14 cellular contexts compared by ENCODE assay signal in genomic region chr5:3597002-3597726, GRCh38. TPM values are rescaled to one million over a fixed set of nuclear protein-coding genes. Genes with fewer than 3 reads are reported as not detected.
DNase-seq lines count a peak whose midpoint lies in the region; ATAC-seq and TF ChIP-seq lines count a peak whose summit lies in the region.
"Had no signal": no experiment of that assay in that cellular context is flagged by ENCODE, and none has a peak within 500 bp of the region (broad histone marks: within the 10 kb centered on the region; RNA-seq: fewer than 3 reads in every experiment).

No MANE protein-coding gene starts in this region.

- ATAC-seq in GM18907 (IDR thresholded peaks at IDR 0.05; ENCODE audit: unreplicated experiment): no peak
- no peak for ATAC-seq in HG02852 (IDR thresholded peaks at IDR 0.05; ENCODE audit: unreplicated experiment)
- ATAC-seq: sciatic nerve had no signal

- H3K36me3 ChIP-seq in HUES6 (ENCODE audit: control insufficient read depth, insufficient read depth, low read length) (no peaks in the 10 kb centered on the region), endodermal cell (ENCODE audit: control insufficient read depth, insufficient read depth, low read length) (no peaks in the 10 kb centered on the region), mesendoderm (ENCODE audit: control insufficient read depth, insufficient read depth, low read length) (no peaks in the 10 kb centered on the region)

- no peak overlapping the region for H2BK120ac ChIP-seq in mesendoderm (ENCODE audit: low read depth, low read length)

- H3K4me3 ChIP-seq in AG10803 (ENCODE audit: low read length) (peak overlapping the region; percentile 67), HUES6 (ENCODE audit: low read depth, low read length) (peak overlapping the region; percentile 61), endodermal cell (ENCODE audit: low read length) (peak overlapping the region; percentile 70), mesendoderm (ENCODE audit: low read length) (no peak overlapping the region)

- H3K4me2 ChIP-seq in mesendoderm (ENCODE audit: low read length): peak overlapping the region; percentile 36

- H4K5ac ChIP-seq in mesendoderm (ENCODE audit: low read length): no peak overlapping the region

- H4K8ac ChIP-seq in mesendoderm (ENCODE audit: low read depth, low read length): no peak overlapping the region

- H3K79me2 ChIP-seq in mesendoderm (ENCODE audit: control insufficient read depth, insufficient read depth, low read length): no peaks in the 10 kb centered on the region

- H3K4me1 ChIP-seq in HUES6 (ENCODE audit: control insufficient read depth, insufficient read depth, low read length): peaks cover 52% of the 10 kb centered on the region
- H3K4me1 ChIP-seq in endodermal cell (ENCODE audit: control insufficient read depth, insufficient read depth, low read length): peaks cover 6% of the 10 kb centered on the region
- H3K4me1 ChIP-seq in mesendoderm (ENCODE audit: control insufficient read depth, low read depth, low read length): peaks cover 2% of the 10 kb centered on the region

- no peaks in the 10 kb centered on the region for H3K36me3 Mint-ChIP-seq in endodermal cell (ENCODE audit: low read depth)

- H2AK5ac ChIP-seq in mesendoderm (ENCODE audit: low read length): no peak overlapping the region

- H2BK5ac ChIP-seq in mesendoderm (ENCODE audit: low read length): no peak overlapping the region

- peaks cover 30% of the 10 kb centered on the region for H3K4me1 Mint-ChIP-seq in endodermal cell

- no peak overlapping the region for H3K56ac ChIP-seq in mesendoderm (ENCODE audit: low read length)

- no peak overlapping the region for H3K23ac ChIP-seq in mesendoderm (ENCODE audit: low read length)

- H3K27ac ChIP-seq in HUES6 (ENCODE audit: low read depth, low read length): no peak overlapping the region
- peak overlapping the region; percentile 49 for H3K27ac ChIP-seq in endodermal cell (ENCODE audit: low read depth, low read length)
- no peak overlapping the region for H3K27ac ChIP-seq in mesendoderm (ENCODE audit: low read depth, low read length)

- no peak overlapping the region for H3K4ac ChIP-seq in mesendoderm (ENCODE audit: low read depth, low read length)

- no peaks in the 10 kb centered on the region for H3K9me3 Mint-ChIP-seq in endodermal cell

- peaks cover 95% of the 10 kb centered on the region for H3K27me3 ChIP-seq in HUES6 (ENCODE audit: control insufficient read depth, insufficient read depth, low read length)
- H3K27me3 ChIP-seq in endodermal cell (ENCODE audit: control insufficient read depth, insufficient read depth, low read length, poor library complexity, severe bottlenecking): peaks cover 94% of the 10 kb centered on the region
- H3K27me3 ChIP-seq in mesendoderm (ENCODE audit: insufficient read depth, low read length, poor library complexity): peaks cover 64% of the 10 kb centered on the region

- H3K4me3 Mint-ChIP-seq in endodermal cell: peak overlapping the region; percentile 59

- 2% methylated on average over 24 to 38 of the region's 38 CpGs for whole genome bisulfite sequencing in endodermal cell (ENCODE audit: insufficient coverage in 1 of 2, insufficient read length in 1 of 2), 2 experiments
- no CpG with 5 or more reads among the region's 38 CpGs for WGBS in mesendoderm (ENCODE audit: extremely low coverage, insufficient coverage, low lambda C conversion rate)

- TF ChIP-seq CTCF in AG10803 (conservative IDR thresholded peaks at IDR 0.05; ENCODE audit: low read length) (no peak), endodermal cell (conservative IDR thresholded peaks at IDR 0.05) (no peak)

- no peaks in the 10 kb centered on the region for H3K79me1 ChIP-seq in mesendoderm (ENCODE audit: low read length)

- H3K9ac ChIP-seq in HUES6 (ENCODE audit: low read length): peak overlapping the region; percentile 53
- peak overlapping the region; percentile 22 for H3K9ac ChIP-seq in endodermal cell (ENCODE audit: extremely low read depth, low read length, poor library complexity, severe bottlenecking)
- no peak overlapping the region for H3K9ac ChIP-seq in mesendoderm (ENCODE audit: low read length)

- no peak overlapping the region for H2BK15ac ChIP-seq in mesendoderm (replicated peaks; ENCODE audit: low read depth)

- H3K9me3 ChIP-seq in HUES6 (ENCODE audit: control insufficient read depth, insufficient read depth, low read depth, low read length) (no peaks in the 10 kb centered on the region), endodermal cell (ENCODE audit: control insufficient read depth, low read length) (no peaks in the 10 kb centered on the region)

- H3K27me3 Mint-ChIP-seq in endodermal cell (ENCODE audit: insufficient read depth): peaks cover 93% of the 10 kb centered on the region

- DNase-seq in AG10803 (ENCODE audit: low read depth): no peak
- peak; percentile 60 for DNase-seq in endodermal cell
- peak; percentile 32 for DNase-seq in mesendoderm
- no peak for DNase-seq in effector CD8-positive, alpha-beta T cell (lab: John Stamatoyannopoulos, UW)
- DNase-seq in NCI-H2107 (lab: John Stamatoyannopoulos, UW): no peak
- DNase-seq: NCI-H146, trophoblast cell had no signal

- H3K18ac ChIP-seq in mesendoderm (ENCODE audit: low read length): no peak overlapping the region

- no peak overlapping the region for H3K27ac Mint-ChIP-seq in endodermal cell

RNA-seq across cellular contexts. Expression of gene IRX1, which starts 1.5 kb away (rescaled TPM):
- 1 to 10 TPM; 1.9 to 7.6 TPM for total RNA-seq in endodermal cell
- 50.3 TPM for polyA plus RNA-seq in endodermal cell (2013, experiment 1 of 2)
- 45.6 TPM for polyA plus RNA-seq in endodermal cell (2013, experiment 2 of 2)
- polyA plus RNA-seq in mesendoderm (2013, experiment 1 of 2): 0.38 TPM
- polyA plus RNA-seq in mesendoderm (2013, experiment 2 of 2): 0.52 TPM
- total RNA-seq: fibroblast of villous mesenchyme, G401 had no signal
- polyA plus RNA-seq: liver had no signal

Comparison
In these comparisons a context has a peak if more than half of its experiments do, and no peak if none do; other contexts are left out.
1. DNase-seq: peak in endodermal cell (single experiment) and mesendoderm (single experiment); none in AG10803 (single experiment), effector CD8-positive, alpha-beta T cell (single experiment) and NCI-H2107 (single experiment).